Comparison of ENCODE assay signal across 8 cellular contexts in genomic region chr9:34646211-34647083, GRCh38. TPM values are rescaled to one million over a fixed set of nuclear protein-coding genes. Genes with fewer than 3 reads are reported as not detected.
A peak's percentile ranks its signal among the peaks of the same experiment; 100 is the strongest.
DNase-seq lines count a peak whose midpoint lies in the region; ATAC-seq, FAIRE-seq and TF ChIP-seq lines count a peak whose summit lies in the region.

Gene GALT, plus strand, starts transcription at chr9:34646675. Its CDS starts 30 bp downstream, at chr9:34646705.

- POLR2A ChIA-PET in BJ (lab: Charles Lee), result interaction anchor here (1.5 kb wide), 1 partner anchor 9 kb away, joined by 5 read pairs; the partner anchor contains the start of gene SIGMAR1

- intact Hi-C loops in left colon (cut with DNase I, micrococcal nuclease), result no loop called here

- H3K4me3 ChIP-seq in BJ (ENCODE audit: low read depth, low read length), result peak within 1 kb of the TSS; percentile 66

- CTCF ChIA-PET in BJ (lab: Yijun Ruan, JAX), result interaction anchor here (0.7 to 8.1 kb wide), 13 partner anchors 10 to 56 kb away, joined by 3 to 87 read pairs (median 4); partner anchors contain the start of genes DCTN3 and SIGMAR1

- TF ChIP-seq CTCF in BJ (IDR thresholded peaks at IDR 0.05; ENCODE audit: insufficient read depth, low read depth, low read length), result peak; percentile 73

- no peak for DNase-seq in BJ (ENCODE audit: low read depth)
- peak; percentile 98 for DNase-seq in GM19238 (ENCODE audit: insufficient read length, low spot score)
- DNase-seq in NCI-H524 (lab: John Stamatoyannopoulos, UW), result peak; percentile 88 to 89
- DNase-seq in activated CD4-positive, alpha-beta T cell treated with anti-CD3 and anti-CD28 coated beads for 48 hours, result peak; percentile 98
- peak; percentile 97 to 99 for DNase-seq in left colon
- DNase-seq in stimulated activated CD4-positive, alpha-beta T cell treated with anti-CD3 and anti-CD28 coated beads, Interleukin-1b, Interleukin-23, amount 100 ng/mL, for 4 hours (ENCODE audit: low read depth in 2 of 2), result peak; percentile 97 to 98

- FAIRE-seq in colon (lab: Jason Lieb, UNC), result peak; percentile 24

- H3K36me3 ChIP-seq in BJ (ENCODE audit: control insufficient read depth, insufficient read depth, low read length), result peaks cover 11% of the 10 kb centered on the region

- peak; percentile 84 for ATAC-seq in HG03439 (IDR thresholded peaks at IDR 0.05; ENCODE audit: unreplicated experiment)
- peak; percentile 84 for ATAC-seq in left colon

- H3K27me3 ChIP-seq in BJ (ENCODE audit: control insufficient read depth, insufficient read depth, low read length), result no peaks in the 10 kb centered on the region; the same call in 1 of the 2 replicates

RNA-seq across cellular contexts. Expression of gene GALT, which starts in this region (rescaled TPM):
- 26.6 and 41.5 TPM in 2 replicates for polyA plus RNA-seq in BJ (2011; rRNA removed)
- 13.4 and 14.6 TPM in 2 replicates for polyA minus RNA-seq in BJ (2011; rRNA and poly(A)+ RNA removed)
- 10 to 100 TPM; 49.6 to 50.5 TPM for total RNA-seq in left colon
